ENCODE assay signal across 20 cellular contexts in genomic region chr17:29687601-29688000, GRCh38.
A peak's percentile ranks its signal among the peaks of the same experiment; 100 is the strongest.
DNase-seq lines count a peak whose midpoint lies in the region; ATAC-seq, FAIRE-seq and TF ChIP-seq lines count a peak whose summit lies in the region.
"Had no signal": no experiment of that assay in that cellular context is flagged by ENCODE, and none has a peak within 500 bp of the region (broad histone marks: within the 10 kb centered on the region; RNA-seq: fewer than 3 reads in every experiment).

No MANE protein-coding gene starts in this region.

- dilution Hi-C loops in endothelial cell of umbilical vein (cut with MboI; ENCODE audit: extremely low pct_ligation_motif_present, low sequenced_read_pairs): no loop called here

- H3K9me3 ChIP-seq in endothelial cell of umbilical vein (replicated peaks; ENCODE audit: control insufficient read depth, insufficient read depth, low read length): no peaks in the 10 kb centered on the region
- no peaks in the 10 kb centered on the region for H3K9me3 ChIP-seq in testis
- H3K9me3 ChIP-seq: upper lobe of right lung had no signal

- no peaks in the 10 kb centered on the region for H3K9me3 Mint-ChIP-seq in activated naive CD4-positive, alpha-beta T cell treated with anti-CD3 and anti-CD28 coated beads, Interleukin-2, amount 50 U/mL, for 24 hours
- no peaks in the 10 kb centered on the region for H3K9me3 Mint-ChIP-seq in activated naive CD4-positive, alpha-beta T cell treated with anti-CD3 and anti-CD28 coated beads, Interleukin-2, amount 10 ng/mL, durations not matched to agents 7 days and 5 days
- H3K9me3 Mint-ChIP-seq: activated CD4-positive, alpha-beta T cell treated with anti-CD3 and anti-CD28 coated beads, Interleukin-2, amount 10 ng/mL, durations not matched to agents 24 days and 14 days had no signal

- no peak for TF ChIP-seq POLR2A in endothelial cell of umbilical vein (IDR thresholded peaks at IDR 0.05; ENCODE audit: low read depth, low read length)
- TF ChIP-seq POLR2A in testis (IDR thresholded peaks at IDR 0.05): no peak

- H3K27me3 ChIP-seq in endothelial cell of umbilical vein (ENCODE audit: control insufficient read depth in 2 of 2, insufficient read depth in 2 of 2, low read length in 2 of 2) (no peaks in the 10 kb centered on the region), testis (no peaks in the 10 kb centered on the region)
- H3K27me3 ChIP-seq: upper lobe of right lung had no signal

- H3K4me3 Mint-ChIP-seq in activated naive CD4-positive, alpha-beta T cell treated with anti-CD3 and anti-CD28 coated beads, Interleukin-2, amount 50 U/mL, for 24 hours: no peak overlapping the region
- H3K4me3 Mint-ChIP-seq in activated naive CD4-positive, alpha-beta T cell treated with anti-CD3 and anti-CD28 coated beads, Interleukin-2, amount 10 ng/mL, durations not matched to agents 7 days and 5 days: no peak overlapping the region
- H3K4me3 Mint-ChIP-seq: activated CD4-positive, alpha-beta T cell treated with anti-CD3 and anti-CD28 coated beads, Interleukin-2, amount 10 ng/mL, durations not matched to agents 24 days and 14 days had no signal

- WGBS in testis, 2 donors: 35 to 49% methylated on average over 2 of the region's 2 CpGs

- intact Hi-C loops in endothelial cell of umbilical vein (cut with micrococcal nuclease) (no loop called here), testis (cut with DNase I; ENCODE audit: low total_unique reads) (no loop called here)

- no peaks in the 10 kb centered on the region for H4K20me1 ChIP-seq in endothelial cell of umbilical vein (replicated peaks; ENCODE audit: control insufficient read depth, extremely low read depth, insufficient read depth, low read length)

- CTCF ChIA-PET in activated naive CD4-positive, alpha-beta T cell treated with anti-CD3 and anti-CD28 coated beads, Interleukin-2, amount 10 ng/mL, durations not matched to agents 7 days and 5 days (lab: Charles Lee): no interaction called here
- CTCF ChIA-PET in endothelial cell of umbilical vein (lab: Charles Lee): interaction anchor here (1.0 to 2.2 kb wide), 2 partner anchors 11 to 13 kb away, joined by 3 to 5 read pairs; no protein-coding TSS in a partner anchor

- H3K9ac ChIP-seq in endothelial cell of umbilical vein (replicated peaks; ENCODE audit: extremely low read depth, insufficient read depth, low read length): no peak overlapping the region

- POLR2A ChIA-PET in endothelial cell of umbilical vein (lab: Charles Lee): no interaction called here

- no peak overlapping the region for H3K27ac ChIP-seq in endothelial cell of umbilical vein (ENCODE audit: insufficient read depth, low read depth, low read length)
- H3K27ac ChIP-seq in testis: peak overlapping the region; percentile 72 to 78
- H3K27ac ChIP-seq: C4-2B, upper lobe of right lung had no signal

- no peak for ATAC-seq in GM19035 (IDR thresholded peaks at IDR 0.05; ENCODE audit: unreplicated experiment)
- ATAC-seq: upper lobe of right lung had no signal

- no peak overlapping the region for H2AFZ ChIP-seq in endothelial cell of umbilical vein (ENCODE audit: low read depth, low read length)

- H3K79me2 ChIP-seq in endothelial cell of umbilical vein (ENCODE audit: control insufficient read depth, insufficient read depth, low read length): no peaks in the 10 kb centered on the region

- H3K4me1 ChIP-seq in endothelial cell of umbilical vein (ENCODE audit: control insufficient read depth, extremely low read depth, insufficient read depth, low read length): peaks cover 25% of the 10 kb centered on the region
- H3K4me1 ChIP-seq in testis: peaks cover 40% of the 10 kb centered on the region

- TF ChIP-seq CTCF in endothelial cell of umbilical vein (IDR thresholded peaks at IDR 0.05; ENCODE audit: extremely low read depth in 1 of 2, insufficient read depth in 1 of 2, low read depth in 1 of 2, low read length in 2 of 2) (no peak), testis (IDR thresholded peaks at IDR 0.05) (no peak)

- H3K36me3 Mint-ChIP-seq in activated naive CD4-positive, alpha-beta T cell treated with anti-CD3 and anti-CD28 coated beads, Interleukin-2, amount 50 U/mL, for 24 hours: peaks cover 11% of the 10 kb centered on the region
- peaks cover 31% of the 10 kb centered on the region for H3K36me3 Mint-ChIP-seq in activated naive CD4-positive, alpha-beta T cell treated with anti-CD3 and anti-CD28 coated beads, Interleukin-2, amount 10 ng/mL, durations not matched to agents 7 days and 5 days

- BruUV-seq in endothelial cell of umbilical vein (replicated peaks; lab: Mats Ljungman, UMichigan): no TSS peak

- H3K4me2 ChIP-seq in endothelial cell of umbilical vein (ENCODE audit: insufficient read depth, low read length): no peak overlapping the region

- no peak for DNase-seq in activated naive CD4-positive, alpha-beta T cell treated with anti-CD3 and anti-CD28 coated beads, Interleukin-2, amount 10 ng/mL, durations not matched to agents 7 days and 5 days
- peak; percentile 29 for DNase-seq in endothelial cell of umbilical vein (ENCODE audit: low read depth, low spot score)
- DNase-seq in midbrain (lab: John Stamatoyannopoulos, UW): peak; percentile 81
- peak; percentile 59 for DNase-seq in testis
- DNase-seq in HK-2 (ENCODE audit: unreplicated experiment): no peak
- DNase-seq in EL: no peak
- DNase-seq: activated CD4-positive, alpha-beta T cell treated with anti-CD3 and anti-CD28 coated beads, Interleukin-2, amount 10 ng/mL, durations not matched to agents 24 days and 14 days; activated gamma-delta T cell; Karpas-422; NCI-H1105; NCI-H2081 treated with DMSO at 0.1 percent for 48 hours; SIG-M5; stimulated activated naive CD4-positive, alpha-beta T cell treated with Interleukin-2 at 50 U/mL for 16 hours; T-helper 1 cell; upper lobe of right lung had no signal

- peaks cover 38% of the 10 kb centered on the region for H3K4me1 Mint-ChIP-seq in activated naive CD4-positive, alpha-beta T cell treated with anti-CD3 and anti-CD28 coated beads, Interleukin-2, amount 50 U/mL, for 24 hours
- H3K4me1 Mint-ChIP-seq in activated naive CD4-positive, alpha-beta T cell treated with anti-CD3 and anti-CD28 coated beads, Interleukin-2, amount 10 ng/mL, durations not matched to agents 7 days and 5 days: peaks cover 15% of the 10 kb centered on the region

- H3K36me3 ChIP-seq in endothelial cell of umbilical vein (ENCODE audit: control insufficient read depth in 2 of 2, extremely low read depth in 1 of 2, insufficient read depth in 2 of 2, low read length in 2 of 2): no peaks in the 10 kb centered on the region
- H3K36me3 ChIP-seq in testis (ENCODE audit: low read depth, missing control alignments): no peaks in the 10 kb centered on the region

- H3K4me3 ChIP-seq in endothelial cell of umbilical vein (replicated peaks in 1 of 3; ENCODE audit: insufficient read depth in 1 of 3, low read depth in 1 of 3, low read length in 3 of 3) (no peak overlapping the region), testis (no peak overlapping the region)
- H3K4me3 ChIP-seq: upper lobe of right lung had no signal

- H3K9me1 ChIP-seq in endothelial cell of umbilical vein (replicated peaks; ENCODE audit: control insufficient read depth, extremely low read depth, insufficient read depth, low read length): no peaks in the 10 kb centered on the region

- no peaks in the 10 kb centered on the region for H3K27me3 Mint-ChIP-seq in activated naive CD4-positive, alpha-beta T cell treated with anti-CD3 and anti-CD28 coated beads, Interleukin-2, amount 50 U/mL, for 24 hours
- H3K27me3 Mint-ChIP-seq in activated naive CD4-positive, alpha-beta T cell treated with anti-CD3 and anti-CD28 coated beads, Interleukin-2, amount 10 ng/mL, durations not matched to agents 7 days and 5 days: no peaks in the 10 kb centered on the region
- H3K27me3 Mint-ChIP-seq: activated CD4-positive, alpha-beta T cell treated with anti-CD3 and anti-CD28 coated beads, Interleukin-2, amount 10 ng/mL, durations not matched to agents 24 days and 14 days had no signal

- no peak for FAIRE-seq in endothelial cell of umbilical vein (lab: Jason Lieb, UNC)
- FAIRE-seq: endometrium, H1 had no signal

- peak overlapping the region; percentile 87 for H3K27ac Mint-ChIP-seq in activated naive CD4-positive, alpha-beta T cell treated with anti-CD3 and anti-CD28 coated beads, Interleukin-2, amount 50 U/mL, for 24 hours
- no peak overlapping the region for H3K27ac Mint-ChIP-seq in activated naive CD4-positive, alpha-beta T cell treated with anti-CD3 and anti-CD28 coated beads, Interleukin-2, amount 10 ng/mL, durations not matched to agents 7 days and 5 days
- H3K27ac Mint-ChIP-seq: activated CD4-positive, alpha-beta T cell treated with anti-CD3 and anti-CD28 coated beads, Interleukin-2, amount 10 ng/mL, durations not matched to agents 24 days and 14 days had no signal

TF ChIP-seq in endothelial cell of umbilical vein, 7 proteins besides CTCF, POLR2A, EP300 and RAD21:
- no peak for TF ChIP-seq POLR2AphosphoS5 (IDR thresholded peaks at IDR 0.05; ENCODE audit: insufficient read depth, low read depth, low read length)
- no peak for TF ChIP-seq GATA2 (IDR thresholded peaks at IDR 0.05; ENCODE audit: insufficient read depth, insufficient read length, low read depth, low read length)
- TF ChIP-seq JUN (IDR thresholded peaks at IDR 0.05; ENCODE audit: borderline replicate concordance, insufficient read depth, insufficient read length, low read depth): no peak
- TF ChIP-seq FOS (IDR thresholded peaks at IDR 0.05; ENCODE audit: borderline replicate concordance, insufficient read depth, low read length): no peak
- no peak for TF ChIP-seq MAX (IDR thresholded peaks at IDR 0.05; ENCODE audit: insufficient read depth, insufficient read length)
- TF ChIP-seq EZH2 (IDR thresholded peaks at IDR 0.05; ENCODE audit: borderline replicate concordance, low read depth, low read length, severe bottlenecking): no peak
- no peak for TF ChIP-seq MYC (IDR thresholded peaks at IDR 0.05; ENCODE audit: low read depth, low read length)

Comparison
In these comparisons a context has a peak if more than half of its experiments do, and no peak if none do; other contexts are left out.
1. DNase-seq: peak in endothelial cell of umbilical vein (single experiment), midbrain (single experiment) and testis (single experiment); none in activated naive CD4-positive, alpha-beta T cell treated with anti-CD3 and anti-CD28 coated beads, Interleukin-2, amount 10 ng/mL, durations not matched to agents 7 days and 5 days (single experiment), HK-2 (single experiment) and EL (single experiment).